In genomic region chr19:51693246-51693645, GRCh38 we compare ENCODE assay signal across 10 cellular contexts. TPM values are rescaled to one million over a fixed set of nuclear protein-coding genes. Genes with fewer than 3 reads are reported as not detected.
DNase-seq lines count a peak whose midpoint lies in the region; ATAC-seq and TF ChIP-seq lines count a peak whose summit lies in the region.
"Had no signal": no experiment of that assay in that cellular context is flagged by ENCODE, and none has a peak within 500 bp of the region (broad histone marks: within the 10 kb centered on the region; RNA-seq: fewer than 3 reads in every experiment).

A gene with protein sequence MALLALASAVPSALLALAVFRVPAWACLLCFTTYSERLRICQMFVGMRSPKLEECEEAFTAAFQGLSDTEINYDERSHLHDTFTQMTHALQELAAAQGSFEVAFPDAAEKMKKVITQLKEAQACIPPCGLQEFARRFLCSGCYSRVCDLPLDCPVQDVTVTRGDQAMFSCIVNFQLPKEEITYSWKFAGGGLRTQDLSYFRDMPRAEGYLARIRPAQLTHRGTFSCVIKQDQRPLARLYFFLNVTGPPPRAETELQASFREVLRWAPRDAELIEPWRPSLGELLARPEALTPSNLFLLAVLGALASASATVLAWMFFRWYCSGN (plus strand): TSS chr19:51693330. CDS start chr19:51693527, 197 bp downstream.

- TF ChIP-seq CTCF in GM23338 (conservative IDR thresholded peaks at IDR 0.05; ENCODE audit: low read depth in 2 of 2) (no peak), astrocyte of the cerebellum (IDR thresholded peaks at IDR 0.05; ENCODE audit: low read depth, low read length, missing control alignments) (no peak)

- H3K27ac Mint-ChIP-seq in GM23338 = no peak within 1 kb of the TSS

- no peaks in the 10 kb centered on the region for H3K27me3 ChIP-seq in GM23338 (ENCODE audit: insufficient read depth)

- H3K27ac ChIP-seq in GM23338 (ENCODE audit: low read depth) = no peak within 1 kb of the TSS

- H3K4me2 ChIP-seq in GM23338 = peak within 1 kb of the TSS; percentile 98; the same call in 1 of the 2 replicates

- peaks cover 16% of the 10 kb centered on the region; the same call in 1 of the 2 replicates for H3K79me2 ChIP-seq in GM23338 (replicated peaks; ENCODE audit: insufficient read depth)

- no peak for ATAC-seq in GM23338
- no peak for ATAC-seq in left ventricle myocardium superior

- H3F3A ChIP-seq in GM23338 (replicated peaks; ENCODE audit: low read depth) = 0 out of 2 replicates have a peak, but pooled peaks cover 4% of the 10 kb centered on the region

- in situ Hi-C loops in astrocyte of the cerebellum (cut with HindIII; ENCODE audit: low sequenced_read_pairs) (no loop called here), KBM-7 (cut with MboI; ENCODE audit: low pct_unique_long_range_greater_than_20kb, low sequenced_read_pairs) (no loop called here)

- H3K27me3 Mint-ChIP-seq in GM23338 (ENCODE audit: insufficient read depth, low read depth, poor library complexity) = peaks cover 13% of the 10 kb centered on the region

- peaks cover 29% of the 10 kb centered on the region for H3K4me1 Mint-ChIP-seq in GM23338

- no peak within 1 kb of the TSS for H2AFZ ChIP-seq in GM23338

- peaks cover 29% of the 10 kb centered on the region; the same call in 2 of the 3 replicates for H3K36me3 Mint-ChIP-seq in GM23338 (ENCODE audit: low read depth)

- peak within 1 kb of the TSS; percentile 11; the same call in 1 of the 3 replicates for H3K4me3 Mint-ChIP-seq in GM23338

- peaks cover 10% of the 10 kb centered on the region; the same call in 1 of the 2 replicates for H3K4me1 ChIP-seq in GM23338 (ENCODE audit: insufficient read depth)

- H3K4me3 ChIP-seq in GM23338 (peak within 1 kb of the TSS; percentile 76; the same call in 1 of the 2 replicates), astrocyte of the cerebellum (ENCODE audit: low read depth, low read length) (peak within 1 kb of the TSS; percentile 96), skeletal muscle cell (ENCODE audit: low read depth, low read length) (peak within 1 kb of the TSS; percentile 88)

- H3K36me3 ChIP-seq in GM23338 (ENCODE audit: insufficient read depth) = no peaks in the 10 kb centered on the region

- H4K20me1 ChIP-seq in GM23338 (replicated peaks; ENCODE audit: insufficient read depth) = no peaks in the 10 kb centered on the region; the same call in 1 of the 2 replicates

- no peaks in the 10 kb centered on the region for H3K9me2 ChIP-seq in GM23338 (ENCODE audit: insufficient read depth)

- DNase-seq in GM23338 (ENCODE audit: low spot score) (no peak), astrocyte of the cerebellum (ENCODE audit: low read depth) (no peak), left ventricle myocardium superior (no peak), skeletal muscle cell (ENCODE audit: low read depth) (no peak), KBM-7 (no peak), kidney tubule cell (ENCODE audit: low spot score) (no peak)
- no peak for DNase-seq in stimulated activated naive CD4-positive, alpha-beta T cell treated with Interleukin-2 at 50 U/mL for 16 hours (lab: John Stamatoyannopoulos, UW)
- no peak for DNase-seq in activated naive CD4-positive, alpha-beta T cell treated with anti-CD3 and anti-CD28 coated beads, Interleukin-2, amount 50 U/mL, for 16 hours
- DNase-seq: activated CD4-positive, alpha-beta T cell treated with anti-CD3 and anti-CD28 coated beads for 48 hours; naive B cell had no signal

- peaks cover 3% of the 10 kb centered on the region for H3K9me3 Mint-ChIP-seq in GM23338
- H3K9me3 Mint-ChIP-seq: naive B cell had no signal

- intact Hi-C loops in left ventricle myocardium superior (cut with micrococcal nuclease) = no loop called here

TF ChIP-seq in GM23338, 12 proteins besides CTCF, POLR2A, EP300 and RAD21 (continues in another document):
- TF ChIP-seq REST (IDR thresholded peaks at IDR 0.05; ENCODE audit: unreplicated experiment) = no peak
- TF ChIP-seq POLR2AphosphoS5 (IDR thresholded peaks at IDR 0.05; ENCODE audit: low read depth) = no peak
- TF ChIP-seq CREB1 (CRISPR knock-in tag; IDR thresholded peaks at IDR 0.05; ENCODE audit: low read depth) = no peak
- TF ChIP-seq ZNF331 (CRISPR knock-in tag; IDR thresholded peaks at IDR 0.05; ENCODE audit: low read depth) = no peak
- no peak for TF ChIP-seq EZH2 (IDR thresholded peaks at IDR 0.05; ENCODE audit: low read depth, unreplicated experiment)
- TF ChIP-seq JUNB (IDR thresholded peaks at IDR 0.05; ENCODE audit: unreplicated experiment) = no peak
- no peak for TF ChIP-seq NANOG (IDR thresholded peaks at IDR 0.05; ENCODE audit: borderline replicate concordance)
- TF ChIP-seq ETS1 (IDR thresholded peaks at IDR 0.05) = no peak

RNA-seq across cellular contexts. Expression of the gene that starts here (rescaled TPM):
- 5.1 and 5.2 TPM in 2 replicates for total RNA-seq in GM23338 (2014; rRNA removed; shearing (Covaris generic))
- polyA plus RNA-seq in GM23338 (2016; fragmentation: Nextera tagmentation; extraction: Ambion mirVana) = 8.2 and 11.5 TPM in 2 replicates
- total RNA-seq in left ventricle myocardium superior = 13.9 TPM
